ENCODE assay signal across 8 cellular contexts in genomic region chrX:47191331-47191730, GRCh38. TPM values are rescaled to one million over a fixed set of nuclear protein-coding genes. Genes with fewer than 3 reads are reported as not detected.
DNase-seq lines count a peak whose midpoint lies in the region; ATAC-seq, FAIRE-seq and TF ChIP-seq lines count a peak whose summit lies in the region.

No MANE protein-coding gene starts in this region.

- TF ChIP-seq CTCF in PC-9 (conservative IDR thresholded peaks at IDR 0.05) (no peak), hepatocyte (IDR thresholded peaks at IDR 0.05; ENCODE audit: poor library complexity) (no peak), D721Med (IDR thresholded peaks at IDR 0.05; ENCODE audit: insufficient read depth, missing control alignments) (no peak)

- H2AFZ ChIP-seq in PC-9 (peak overlapping the region; percentile 76; the same call in 1 of the 2 replicates), hepatocyte (peak overlapping the region; percentile 80)

- H3K36me3 ChIP-seq in PC-9 (ENCODE audit: low read depth): no peaks in the 10 kb centered on the region
- H3K36me3 ChIP-seq in hepatocyte (replicated peaks; ENCODE audit: insufficient read depth, low read depth): no peaks in the 10 kb centered on the region

- no peaks in the 10 kb centered on the region for H3K4me1 ChIP-seq in PC-9 (replicated peaks; ENCODE audit: insufficient read depth)
- peaks cover 26% of the 10 kb centered on the region for H3K4me1 ChIP-seq in hepatocyte (ENCODE audit: insufficient read depth)

- BruUV-seq in PC-9 (replicated peaks; lab: Mats Ljungman, UMichigan): no TSS peak

- H4K20me1 ChIP-seq in PC-9 (ENCODE audit: insufficient read depth) (no peaks in the 10 kb centered on the region), hepatocyte (ENCODE audit: insufficient read depth, poor library complexity, severe bottlenecking) (peaks cover 16% of the 10 kb centered on the region)

- H3K79me2 ChIP-seq in PC-9 (ENCODE audit: low read depth) (peaks cover 26% of the 10 kb centered on the region), hepatocyte (peaks cover 31% of the 10 kb centered on the region)

- intact Hi-C loops in PC-9 (cut with micrococcal nuclease; ENCODE audit: unreplicated experiment): loop anchor here (5.0 to 10.0 kb wide), 3 partner anchors 171 to 463 kb away; partner anchors contain the start of genes ELK1 and UXT

- no peak for ATAC-seq in GM18870 (IDR thresholded peaks at IDR 0.05; ENCODE audit: unreplicated experiment)
- ATAC-seq in HG03571 (IDR thresholded peaks at IDR 0.05; ENCODE audit: unreplicated experiment): no peak

- H3K4me3 ChIP-seq in PC-9 (peak overlapping the region; percentile 59), hepatocyte (peak overlapping the region; percentile 41)

- CTCF ChIA-PET in PC-9 (lab: Charles Lee): no interaction called here

- no peaks in the 10 kb centered on the region for H3K9me2 ChIP-seq in PC-9 (ENCODE audit: insufficient read depth)
- H3K9me2 ChIP-seq in hepatocyte (replicated peaks; ENCODE audit: insufficient read depth): no peaks in the 10 kb centered on the region

- DNase-seq in HCEC 1CT (peak; percentile 5), PC-9 (peak in 1 of 2 experiments; percentile 11), hepatocyte (ENCODE audit: low spot score) (peak; percentile 43), D721Med (ENCODE audit: insufficient read length, low spot score) (no peak)
- peak; percentile 82 for DNase-seq in activated effector memory CD4-positive, alpha-beta T cell treated with anti-CD3 and anti-CD28 coated beads, Interleukin-2, amount 50 U/mL, for 16 hours
- peak; percentile 2 to 27 for DNase-seq in stimulated activated CD4-positive, alpha-beta T cell treated with anti-CD3 and anti-CD28 coated beads, Interleukin-15, amount 100 ng/mL, for 1 hour (ENCODE audit: low read depth in 1 of 2, low spot score in 1 of 2)

- no peaks in the 10 kb centered on the region for H3K9me3 ChIP-seq in PC-9 (ENCODE audit: insufficient read depth, low read depth)
- no peaks in the 10 kb centered on the region for H3K9me3 ChIP-seq in hepatocyte (ENCODE audit: low read depth)

- H3K4me2 ChIP-seq in PC-9 (peak overlapping the region; percentile 69), hepatocyte (peak overlapping the region; percentile 86)

- H3K27ac ChIP-seq in PC-9: no peak overlapping the region
- no peak overlapping the region for H3K27ac ChIP-seq in hepatocyte

- POLR2A ChIA-PET in PC-9 (lab: Charles Lee; ENCODE audit: unreplicated experiment): interaction anchor here (0.6 kb wide), 1 partner anchor 231 kb away, joined by 4 read pairs; no protein-coding TSS in a partner anchor

- FAIRE-seq in D721Med (lab: Jason Lieb, UNC): no peak

- 7% methylated on average over 26 of the region's 26 CpGs for WGBS in hepatocyte (ENCODE audit: low lambda C conversion rate, missing lambda C conversion rate)

- H3F3A ChIP-seq in PC-9 (ENCODE audit: insufficient read depth, low read depth): peaks cover 3% of the 10 kb centered on the region; the same call in 1 of the 2 replicates

- no peaks in the 10 kb centered on the region for H3K27me3 ChIP-seq in PC-9 (ENCODE audit: insufficient read depth, low read depth)
- no peaks in the 10 kb centered on the region for H3K27me3 ChIP-seq in hepatocyte

RNA-seq across cellular contexts. Expression of gene UBA1, which starts 2.3 kb away (rescaled TPM):
- total RNA-seq in PC-9 (2021): 121 and 126 TPM in 2 replicates
- total RNA-seq in hepatocyte: 231 and 253 TPM in 2 replicates
- 213 and 236 TPM in 2 replicates for polyA plus RNA-seq in hepatocyte

RNA-seq across cellular contexts. Expression of gene CDK16, which starts 27.1 kb away (rescaled TPM):
- total RNA-seq in PC-9 (2021) (67.7 and 82.1 TPM in 2 replicates), hepatocyte (121 and 130 TPM in 2 replicates)
- 190 and 210 TPM in 2 replicates for polyA plus RNA-seq in hepatocyte

RNA-seq across cellular contexts. Expression of gene USP11, which starts 41.5 kb away (rescaled TPM):
- total RNA-seq in PC-9 (2021) (25.3 and 30.9 TPM in 2 replicates), hepatocyte (75.3 and 89.2 TPM in 2 replicates)
- 199 and 232 TPM in 2 replicates for polyA plus RNA-seq in hepatocyte

RNA-seq across cellular contexts. Expression of gene RBM10, which starts 46.3 kb away (rescaled TPM):
- total RNA-seq in PC-9 (2021) (31.9 and 34.8 TPM in 2 replicates), hepatocyte (21.7 and 26.4 TPM in 2 replicates)
- 29.2 and 35.9 TPM in 2 replicates for polyA plus RNA-seq in hepatocyte

RNA-seq across cellular contexts. Expression of gene NDUFB11, which starts 46.8 kb away (rescaled TPM):
- total RNA-seq in PC-9 (2021) (58.2 and 61.9 TPM in 2 replicates), hepatocyte (64.3 and 65.4 TPM in 2 replicates)
- polyA plus RNA-seq in hepatocyte: 146 and 168 TPM in 2 replicates
